Comparison of ENCODE assay signal across 1 cellular context in the genomic region with DNA sequence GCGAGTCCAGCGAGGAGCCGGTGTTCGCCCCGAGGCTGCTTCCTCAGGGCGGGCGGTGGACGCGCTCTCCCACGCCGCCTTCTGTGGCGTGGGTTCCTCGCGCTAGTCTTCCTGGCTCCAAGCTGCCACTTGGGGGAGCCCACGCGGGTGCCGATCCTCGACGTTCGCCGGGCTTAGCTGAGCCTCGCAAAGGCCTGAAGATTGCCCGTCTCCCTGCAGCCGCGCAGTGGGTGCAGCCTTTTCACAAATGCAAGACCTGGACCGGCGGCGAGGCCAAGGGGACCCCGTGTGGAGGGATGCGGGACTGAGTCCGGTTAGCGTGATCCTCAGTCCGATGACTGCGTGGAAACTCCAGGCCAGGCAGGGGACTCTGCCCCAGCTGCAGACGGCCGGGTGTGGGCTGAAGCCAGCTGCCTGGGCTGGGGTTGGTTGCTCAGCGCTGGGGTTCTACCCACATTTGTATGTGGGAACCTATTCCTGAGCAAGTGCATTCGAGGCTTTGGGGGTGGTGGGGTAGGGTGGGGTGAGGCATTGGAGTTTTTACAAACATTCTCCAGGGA.
TF ChIP-seq lines count a peak whose summit lies in the region.

No MANE protein-coding gene starts in this region.

TF ChIP-seq in K562, 482 proteins besides CTCF, POLR2A, EP300 and RAD21 (continued from another document and continues in another):
- TF ChIP-seq USF2 (CRISPR knock-in tag; IDR thresholded peaks at IDR 0.05) (no peak), TCF3 (CRISPR knock-in tag; IDR thresholded peaks at IDR 0.05) (no peak), PCBP2 (IDR thresholded peaks at IDR 0.05; ENCODE audit: low read depth, low read length, poor library complexity, severe bottlenecking) (no peak), HCFC1 (IDR thresholded peaks at IDR 0.05; ENCODE audit: low read depth, low read length) (no peak), ZNF184 (CRISPR knock-in tag; IDR thresholded peaks at IDR 0.05) (no peak), ZNF696 (CRISPR knock-in tag; conservative IDR thresholded peaks at IDR 0.05) (no peak), HDAC2 (IDR thresholded peaks at IDR 0.05) (0 out of 2 replicates have a peak, but pooled peaks have one; percentile 62), MCM7 (IDR thresholded peaks at IDR 0.05) (no peak), PML (IDR thresholded peaks at IDR 0.05; ENCODE audit: low read length) (no peak), CEBPB (tag; IDR thresholded peaks at IDR 0.05) (no peak), NR2F6 (CRISPR knock-in tag; IDR thresholded peaks at IDR 0.05) (no peak), FOXM1 (IDR thresholded peaks at IDR 0.05; ENCODE audit: low read depth) (no peak), FOXM1 (CRISPR knock-in tag; IDR thresholded peaks at IDR 0.05; ENCODE audit: low read depth) (no peak), CBFA2T3 (IDR thresholded peaks at IDR 0.05) (peak; percentile 36), ZFX (CRISPR knock-in tag; IDR thresholded peaks at IDR 0.05) (peak; percentile 54), SRF (CRISPR knock-in tag; IDR thresholded peaks at IDR 0.05) (no peak), TAF9B (IDR thresholded peaks at IDR 0.05; ENCODE audit: partially characterized antibody) (no peak), NRF1 (conservative IDR thresholded peaks at IDR 0.05 in 1 of 2, IDR thresholded peaks at IDR 0.05 in 1 of 2) (no peak), C11orf30 (IDR thresholded peaks at IDR 0.05; ENCODE audit: low read depth) (no peak), NCOA2 (IDR thresholded peaks at IDR 0.05; ENCODE audit: partially characterized antibody in 2 of 2) (no peak), ZNF395 (CRISPR knock-in tag; IDR thresholded peaks at IDR 0.05) (no peak), VEZF1 (CRISPR knock-in tag; IDR thresholded peaks at IDR 0.05) (no peak), DIDO1 (tag; IDR thresholded peaks at IDR 0.05; ENCODE audit: low read depth) (no peak), CBX2 (IDR thresholded peaks at IDR 0.05; ENCODE audit: insufficient read depth, low read length, poor library complexity, severe bottlenecking) (no peak), RBM14 (IDR thresholded peaks at IDR 0.05; ENCODE audit: borderline replicate concordance, insufficient read depth, low read depth, low read length) (0 out of 2 replicates have a peak, but pooled peaks have one; percentile 54), STAT6 (CRISPR knock-in tag; IDR thresholded peaks at IDR 0.05) (no peak), ZBTB7A (IDR thresholded peaks at IDR 0.05; ENCODE audit: borderline replicate concordance, control insufficient read depth, low read depth, low read length) (no peak), TCF7L2 (IDR thresholded peaks at IDR 0.05; ENCODE audit: low read depth, low read length) (no peak), SIX5 (IDR thresholded peaks at IDR 0.05; ENCODE audit: borderline replicate concordance in 1 of 2, insufficient read depth in 1 of 2, low read depth in 1 of 2, low read length in 2 of 2) (no peak), MTA1 (IDR thresholded peaks at IDR 0.05; ENCODE audit: borderline replicate concordance) (peak; percentile 55; the same call in 1 of the 2 replicates), ELF4 (CRISPR knock-in tag; IDR thresholded peaks at IDR 0.05) (no peak), SIRT6 (IDR thresholded peaks at IDR 0.05; ENCODE audit: low read depth, low read length) (no peak), ZBTB12 (CRISPR knock-in tag; IDR thresholded peaks at IDR 0.05) (no peak), ZNF57 (CRISPR knock-in tag; IDR thresholded peaks at IDR 0.05) (no peak)
- TF ChIP-seq, protein P1, sequence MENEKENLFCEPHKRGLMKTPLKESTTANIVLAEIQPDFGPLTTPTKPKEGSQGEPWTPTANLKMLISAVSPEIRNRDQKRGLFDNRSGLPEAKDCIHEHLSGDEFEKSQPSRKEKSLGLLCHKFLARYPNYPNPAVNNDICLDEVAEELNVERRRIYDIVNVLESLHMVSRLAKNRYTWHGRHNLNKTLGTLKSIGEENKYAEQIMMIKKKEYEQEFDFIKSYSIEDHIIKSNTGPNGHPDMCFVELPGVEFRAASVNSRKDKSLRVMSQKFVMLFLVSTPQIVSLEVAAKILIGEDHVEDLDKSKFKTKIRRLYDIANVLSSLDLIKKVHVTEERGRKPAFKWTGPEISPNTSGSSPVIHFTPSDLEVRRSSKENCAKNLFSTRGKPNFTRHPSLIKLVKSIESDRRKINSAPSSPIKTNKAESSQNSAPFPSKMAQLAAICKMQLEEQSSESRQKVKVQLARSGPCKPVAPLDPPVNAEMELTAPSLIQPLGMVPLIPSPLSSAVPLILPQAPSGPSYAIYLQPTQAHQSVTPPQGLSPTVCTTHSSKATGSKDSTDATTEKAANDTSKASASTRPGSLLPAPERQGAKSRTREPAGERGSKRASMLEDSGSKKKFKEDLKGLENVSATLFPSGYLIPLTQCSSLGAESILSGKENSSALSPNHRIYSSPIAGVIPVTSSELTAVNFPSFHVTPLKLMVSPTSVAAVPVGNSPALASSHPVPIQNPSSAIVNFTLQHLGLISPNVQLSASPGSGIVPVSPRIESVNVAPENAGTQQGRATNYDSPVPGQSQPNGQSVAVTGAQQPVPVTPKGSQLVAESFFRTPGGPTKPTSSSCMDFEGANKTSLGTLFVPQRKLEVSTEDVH (IDR thresholded peaks at IDR 0.05; ENCODE audit: low read depth, partially characterized antibody): no peak
- TF ChIP-seq, protein P2, sequence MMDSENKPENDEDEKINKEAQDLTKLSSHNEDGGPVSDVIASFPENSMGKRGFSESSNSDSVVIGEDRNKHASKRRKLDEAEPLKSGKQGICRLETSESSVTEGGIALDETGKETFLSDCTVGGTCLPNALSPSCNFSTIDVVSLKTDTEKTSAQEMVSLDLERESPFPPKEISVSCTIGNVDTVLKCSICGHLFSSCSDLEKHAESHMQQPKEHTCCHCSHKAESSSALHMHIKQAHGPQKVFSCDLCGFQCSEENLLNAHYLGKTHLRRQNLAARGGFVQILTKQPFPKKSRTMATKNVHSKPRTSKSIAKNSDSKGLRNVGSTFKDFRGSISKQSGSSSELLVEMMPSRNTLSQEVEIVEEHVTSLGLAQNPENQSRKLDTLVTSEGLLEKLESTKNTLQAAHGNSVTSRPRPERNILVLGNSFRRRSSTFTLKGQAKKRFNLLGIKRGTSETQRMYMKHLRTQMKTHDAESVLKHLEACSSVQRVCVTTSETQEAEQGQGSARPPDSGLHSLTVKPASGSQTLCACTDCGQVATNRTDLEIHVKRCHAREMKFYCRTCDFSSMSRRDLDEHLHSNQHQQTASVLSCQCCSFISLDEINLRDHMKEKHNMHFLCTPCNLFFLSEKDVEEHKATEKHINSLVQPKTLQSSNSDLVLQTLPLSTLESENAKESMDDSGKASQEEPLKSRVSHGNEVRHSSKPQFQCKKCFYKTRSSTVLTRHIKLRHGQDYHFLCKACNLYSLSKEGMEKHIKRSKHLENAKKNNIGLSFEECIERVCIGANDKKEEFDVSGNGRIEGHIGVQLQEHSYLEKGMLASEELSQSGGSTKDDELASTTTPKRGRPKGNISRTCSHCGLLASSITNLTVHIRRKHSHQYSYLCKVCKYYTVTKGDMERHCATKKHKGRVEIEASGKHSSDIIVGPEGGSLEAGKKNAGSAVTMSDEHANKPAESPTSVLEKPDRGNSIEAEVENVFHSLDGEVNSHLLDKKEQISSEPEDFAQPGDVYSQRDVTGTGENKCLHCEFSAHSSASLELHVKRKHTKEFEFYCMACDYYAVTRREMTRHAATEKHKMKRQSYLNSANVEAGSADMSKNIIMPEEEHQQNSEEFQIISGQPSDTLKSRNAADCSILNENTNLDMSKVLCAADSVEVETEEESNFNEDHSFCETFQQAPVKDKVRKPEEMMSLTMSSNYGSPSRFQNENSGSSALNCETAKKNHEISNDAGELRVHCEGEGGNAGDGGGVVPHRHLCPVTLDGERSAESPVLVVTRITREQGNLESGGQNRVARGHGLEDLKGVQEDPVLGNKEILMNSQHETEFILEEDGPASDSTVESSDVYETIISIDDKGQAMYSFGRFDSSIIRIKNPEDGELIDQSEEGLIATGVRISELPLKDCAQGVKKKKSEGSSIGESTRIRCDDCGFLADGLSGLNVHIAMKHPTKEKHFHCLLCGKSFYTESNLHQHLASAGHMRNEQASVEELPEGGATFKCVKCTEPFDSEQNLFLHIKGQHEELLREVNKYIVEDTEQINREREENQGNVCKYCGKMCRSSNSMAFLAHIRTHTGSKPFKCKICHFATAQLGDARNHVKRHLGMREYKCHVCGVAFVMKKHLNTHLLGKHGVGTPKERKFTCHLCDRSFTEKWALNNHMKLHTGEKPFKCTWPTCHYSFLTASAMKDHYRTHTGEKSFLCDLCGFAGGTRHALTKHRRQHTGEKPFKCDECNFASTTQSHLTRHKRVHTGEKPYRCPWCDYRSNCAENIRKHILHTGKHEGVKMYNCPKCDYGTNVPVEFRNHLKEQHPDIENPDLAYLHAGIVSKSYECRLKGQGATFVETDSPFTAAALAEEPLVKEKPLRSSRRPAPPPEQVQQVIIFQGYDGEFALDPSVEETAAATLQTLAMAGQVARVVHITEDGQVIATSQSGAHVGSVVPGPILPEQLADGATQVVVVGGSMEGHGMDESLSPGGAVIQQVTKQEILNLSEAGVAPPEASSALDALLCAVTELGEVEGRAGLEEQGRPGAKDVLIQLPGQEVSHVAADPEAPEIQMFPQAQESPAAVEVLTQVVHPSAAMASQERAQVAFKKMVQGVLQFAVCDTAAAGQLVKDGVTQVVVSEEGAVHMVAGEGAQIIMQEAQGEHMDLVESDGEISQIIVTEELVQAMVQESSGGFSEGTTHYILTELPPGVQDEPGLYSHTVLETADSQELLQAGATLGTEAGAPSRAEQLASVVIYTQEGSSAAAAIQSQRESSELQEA (IDR thresholded peaks at IDR 0.05; ENCODE audit: low read depth): no peak
